ENCODE assay signal across 10 cellular contexts in genomic region chr11:47187723-47188122, GRCh38. TPM values are rescaled to one million over a fixed set of nuclear protein-coding genes. Genes with fewer than 3 reads are reported as not detected.
DNase-seq lines count a peak whose midpoint lies in the region; ATAC-seq and TF ChIP-seq lines count a peak whose summit lies in the region.
"Had no signal": no experiment of that assay in that cellular context is flagged by ENCODE, and none has a peak within 500 bp of the region (broad histone marks: within the 10 kb centered on the region; RNA-seq: fewer than 3 reads in every experiment).

No MANE protein-coding gene starts in this region.

- DNase-seq in T-cell (no peak), fibroblast of villous mesenchyme (ENCODE audit: low read depth) (peak; percentile 31), HuH-7.5 (ENCODE audit: low spot score) (no peak), Ammon's horn (ENCODE audit: low spot score) (no peak), PC-3 (no peak)
- DNase-seq: activated effector memory CD4-positive, alpha-beta T cell treated with Interleukin-2 at 50 U/mL for 16 hours had no signal

- POLR2A ChIA-PET in T-cell (lab: Charles Lee) (no interaction called here), PC-3 (lab: Charles Lee; ENCODE audit: unreplicated experiment) (no interaction called here)

- no TSS peak for BruUV-seq in PC-3 (replicated peaks; lab: Mats Ljungman, UMichigan)

- H3K36me3 Mint-ChIP-seq in T-cell = no peaks in the 10 kb centered on the region

- peaks cover 37% of the 10 kb centered on the region for H3K79me2 ChIP-seq in PC-3 (ENCODE audit: low read length)

- peak overlapping the region; percentile 91 for H3K9ac ChIP-seq in ES-I3 (ENCODE audit: low read depth, low read length)
- no peak overlapping the region for H3K9ac ChIP-seq in rectal smooth muscle tissue (ENCODE audit: low read length)
- no peak overlapping the region for H3K9ac ChIP-seq in PC-3 (ENCODE audit: low read length)

- no peaks in the 10 kb centered on the region for H4K20me1 ChIP-seq in PC-3 (ENCODE audit: low read length)

- H3K27ac Mint-ChIP-seq in T-cell = no peak overlapping the region

- peaks cover 0 to 7% (median 6%) of the 10 kb centered on the region in 3 donors for H3K4me1 Mint-ChIP-seq in T-cell

- H3K27ac ChIP-seq in rectal smooth muscle tissue (ENCODE audit: low read depth, low read length) (peak overlapping the region; percentile 97), PC-3 (ENCODE audit: low read length) (no peak overlapping the region)

- no peaks in the 10 kb centered on the region for H3K9me2 ChIP-seq in PC-3 (replicated peaks; ENCODE audit: low read length)

- H3K36me3 ChIP-seq in ES-I3 (ENCODE audit: insufficient read depth, low read length) (no peaks in the 10 kb centered on the region), rectal smooth muscle tissue (ENCODE audit: control insufficient read depth, insufficient read depth, low read length) (no peaks in the 10 kb centered on the region), PC-3 (ENCODE audit: low read depth, low read length) (no peaks in the 10 kb centered on the region)

- H3K27me3 Mint-ChIP-seq in T-cell = peaks cover 10 to 21% of the 10 kb centered on the region in 2 donors

- no peak for ATAC-seq in T-cell (replicated peaks in 1 of 4)
- no peak for ATAC-seq in activated CD4-positive, CD25-positive, alpha-beta regulatory T cell treated with anti-CD3 and anti-CD28 coated beads, Interleukin-2, amount 50 U/mL, for 24 hours
- ATAC-seq in PC-3 = no peak

- H3K4me3 Mint-ChIP-seq in T-cell = peak overlapping the region in 2 of 3 donors; percentile 69 to 80

- no peak overlapping the region for H3K4me2 ChIP-seq in PC-3 (ENCODE audit: low read length)

- H3K9me3 ChIP-seq in ES-I3 (ENCODE audit: control insufficient read depth, insufficient read depth, low read length) = no peaks in the 10 kb centered on the region
- H3K9me3 ChIP-seq in PC-3 (ENCODE audit: low read length) = no peaks in the 10 kb centered on the region
- H3K9me3 ChIP-seq: mucosa of descending colon had no signal

- H2AFZ ChIP-seq in PC-3 (ENCODE audit: low read length) = no peak overlapping the region

- H3F3A ChIP-seq in PC-3 (ENCODE audit: low read length, unreplicated experiment) = no peaks in the 10 kb centered on the region

- H3K4me3 ChIP-seq in fibroblast of villous mesenchyme (ENCODE audit: low read depth, low read length) (peak overlapping the region; percentile 75), rectal smooth muscle tissue (ENCODE audit: low read length) (peak overlapping the region; percentile 35), PC-3 (ENCODE audit: low read length) (no peak overlapping the region)
- H3K4me3 ChIP-seq: mucosa of descending colon had no signal

- CTCF ChIA-PET in T-cell (lab: Charles Lee) = interaction anchor here (1.5 to 1.8 kb wide), 2 partner anchors 10 kb away, joined by 4 to 5 read pairs; partner anchors contain the start of gene ARFGAP2 (in 1 of the 2)
- CTCF ChIA-PET in PC-3 (lab: Charles Lee) = no interaction called here

- H3K9me3 Mint-ChIP-seq in T-cell = no peaks in the 10 kb centered on the region

- H3K27me3 ChIP-seq in rectal smooth muscle tissue (ENCODE audit: control insufficient read depth, insufficient read depth, low read length) (peaks cover 5% of the 10 kb centered on the region), PC-3 (ENCODE audit: low read length) (no peaks in the 10 kb centered on the region)

- H3K4me1 ChIP-seq in ES-I3 (ENCODE audit: insufficient read depth, low read length) = peaks cover 13% of the 10 kb centered on the region
- peaks cover 25% of the 10 kb centered on the region for H3K4me1 ChIP-seq in rectal smooth muscle tissue (ENCODE audit: control insufficient read depth, insufficient read depth, low read length)
- peaks cover 22% of the 10 kb centered on the region for H3K4me1 ChIP-seq in PC-3 (ENCODE audit: insufficient read depth, low read length)

- intact Hi-C loops in PC-3 (cut with micrococcal nuclease) = no loop called here

- TF ChIP-seq CTCF in fibroblast of villous mesenchyme (IDR thresholded peaks at IDR 0.05; ENCODE audit: insufficient read depth, low read depth, low read length) = no peak
- no peak for TF ChIP-seq CTCF in PC-3 (conservative IDR thresholded peaks at IDR 0.05; ENCODE audit: low read depth, low read length)

RNA-seq across cellular contexts. Expression of gene PACSIN3, which starts 1.5 kb away (rescaled TPM):
- total RNA-seq in T-cell (1 to 10 TPM in 3 of 5 donors, under 1 TPM in 1, not detected in 1; 0.49 to 1.9 (median 1.4) TPM), fibroblast of villous mesenchyme (26.7 and 39.3 TPM in 2 replicates), PC-3 (2014; rRNA removed) (83.9 and 129 TPM in 2 replicates)

RNA-seq across cellular contexts. Expression of gene ARFGAP2, which starts 11.0 kb away (rescaled TPM):
- total RNA-seq in T-cell = 100 to 1,000 TPM; 145 to 188 (median 160) TPM
- 101 and 112 TPM in 2 replicates for total RNA-seq in fibroblast of villous mesenchyme
- 97.5 and 125 TPM in 2 replicates for total RNA-seq in PC-3 (2014; rRNA removed)

RNA-seq across cellular contexts. Expression of gene DDB2, which starts 27.1 kb away (rescaled TPM):
- total RNA-seq in T-cell (100 to 1,000 TPM in 3 of 5 donors, 10 to 100 TPM in 2; 55.0 to 136 (median 123) TPM), fibroblast of villous mesenchyme (37.7 and 47.1 TPM in 2 replicates), PC-3 (2014; rRNA removed) (45.4 and 54.5 TPM in 2 replicates)
